ENCODE assay signal across 9 cellular contexts in genomic region chr20:57429579-57430202, GRCh38. TPM values are rescaled to one million over a fixed set of nuclear protein-coding genes. Genes with fewer than 3 reads are reported as not detected.
A peak's percentile ranks its signal among the peaks of the same experiment; 100 is the strongest.
DNase-seq lines count a peak whose midpoint lies in the region; ATAC-seq and TF ChIP-seq lines count a peak whose summit lies in the region.
"Had no signal": no experiment of that assay in that cellular context is flagged by ENCODE, and none has a peak within 500 bp of the region (broad histone marks: within the 10 kb centered on the region; RNA-seq: fewer than 3 reads in every experiment).

No MANE protein-coding gene starts in this region.

- no TSS peak for BruUV-seq in OCI-LY7 (replicated peaks; lab: Mats Ljungman, UMichigan)

- peak; percentile 29 for DNase-seq in stimulated activated CD4-positive, alpha-beta T cell treated with anti-CD3 and anti-CD28 coated beads, Interleukin-1b, Interleukin-23, amount 100 ng/mL, for 48 hours
- DNase-seq in stimulated activated CD4-positive, alpha-beta T cell treated with anti-CD3 and anti-CD28 coated beads, Interleukin-4, amount 100 ng/mL, for 24 hours, result no peak
- DNase-seq in OCI-LY7 (ENCODE audit: low spot score), result no peak
- DNase-seq in epithelial cell of esophagus (ENCODE audit: low read depth), result peak; percentile 79
- no peak for DNase-seq in retina
- no peak for DNase-seq in HEK293T (ENCODE audit: extremely low spot score)
- DNase-seq: NCI-H2107 had no signal

- peak overlapping the region; percentile 6; the same call in 1 of the 2 replicates for H3K4me2 ChIP-seq in OCI-LY7 (ENCODE audit: low read length)

- peaks cover 86% of the 10 kb centered on the region for H3K4me1 ChIP-seq in OCI-LY7 (ENCODE audit: insufficient read depth, low read length, poor library complexity, severe bottlenecking)

- intact Hi-C loops in OCI-LY7 (cut with micrococcal nuclease; ENCODE audit: unreplicated experiment), result no loop called here

- TF ChIP-seq CTCF in OCI-LY7 (conservative IDR thresholded peaks at IDR 0.05; ENCODE audit: low read length), result no peak
- TF ChIP-seq CTCF in epithelial cell of esophagus (IDR thresholded peaks at IDR 0.05; ENCODE audit: insufficient read depth, low read depth, low read length, missing control alignments), result no peak

- H3K9me2 ChIP-seq in OCI-LY7 (ENCODE audit: insufficient read depth, low read length), result no peaks in the 10 kb centered on the region

- POLR2A ChIA-PET in OCI-LY7 (lab: Charles Lee), result interaction anchor here (0.6 to 1.5 kb wide), 4 partner anchors 30 to 48 kb away, joined by 3 to 4 read pairs (median 4); no protein-coding TSS in a partner anchor
- POLR2A ChIA-PET in HEK293T (lab: Yijun Ruan, JAX), result no interaction called here

- H3K4me3 ChIP-seq in OCI-LY7 (ENCODE audit: low read depth, low read length, poor library complexity, severe bottlenecking), result no peak overlapping the region
- no peak overlapping the region for H3K4me3 ChIP-seq in epithelial cell of esophagus (ENCODE audit: low read length)

- H3K36me3 ChIP-seq in OCI-LY7 (ENCODE audit: insufficient read depth, low read length), result no peaks in the 10 kb centered on the region

- H2AFZ ChIP-seq in OCI-LY7 (ENCODE audit: low read length), result no peak overlapping the region

- no peaks in the 10 kb centered on the region for H4K20me1 ChIP-seq in OCI-LY7 (ENCODE audit: insufficient read depth, low read length)

- CTCF ChIA-PET in OCI-LY7 (lab: Charles Lee; ENCODE audit: unreplicated experiment) (no interaction called here), HEK293T (lab: Yijun Ruan, JAX) (no interaction called here)

- no peaks in the 10 kb centered on the region for H3K9me3 ChIP-seq in OCI-LY7 (ENCODE audit: low read length)

- H3K27ac ChIP-seq in OCI-LY7 (ENCODE audit: low read depth, low read length, poor library complexity, severe bottlenecking), result peak overlapping the region; percentile 16

- no peak for ATAC-seq in activated CD4-positive, CD25-positive, alpha-beta regulatory T cell treated with anti-CD3 and anti-CD28 coated beads, Interleukin-2, amount 50 U/mL, for 24 hours
- no peak for ATAC-seq in GM19463 (IDR thresholded peaks at IDR 0.05; ENCODE audit: unreplicated experiment)

- no peaks in the 10 kb centered on the region for H3K79me2 ChIP-seq in OCI-LY7 (ENCODE audit: insufficient read depth, low read depth, low read length)

TF ChIP-seq in HEK293T, 16 proteins besides CTCF, POLR2A, EP300 and RAD21:
- TF ChIP-seq LEF1 (IDR thresholded peaks at IDR 0.05; ENCODE audit: borderline replicate concordance) (no peak), SP1 (IDR thresholded peaks at IDR 0.05) (no peak), FOXM1 (IDR thresholded peaks at IDR 0.05; ENCODE audit: borderline replicate concordance) (no peak), FOXK2 (IDR thresholded peaks at IDR 0.05) (no peak), FOXA1 (IDR thresholded peaks at IDR 0.05) (no peak)
TF ChIP-seq in HEK293T: peak in this region for 0.

RNA-seq across cellular contexts. Expression of gene RBM38, which starts 38.5 kb away (rescaled TPM):
- 136 and 174 TPM in 2 replicates for total RNA-seq in OCI-LY7 (2014; rRNA removed; shearing (Covaris generic))
- 119 and 128 TPM in 2 replicates for total RNA-seq in OCI-LY7 (2022)

Comparison
In these comparisons a context has a peak if more than half of its experiments do, and no peak if none do; other contexts are left out.
1. DNase-seq: peak in stimulated activated CD4-positive, alpha-beta T cell treated with anti-CD3 and anti-CD28 coated beads, Interleukin-1b, Interleukin-23, amount 100 ng/mL, for 48 hours (single experiment) and epithelial cell of esophagus (single experiment); none in stimulated activated CD4-positive, alpha-beta T cell treated with anti-CD3 and anti-CD28 coated beads, Interleukin-4, amount 100 ng/mL, for 24 hours (single experiment), OCI-LY7 (single experiment), retina (single experiment) and HEK293T (single experiment).